ENCODE assay signal across 14 cellular contexts in genomic region chr7:44961844-44962482, GRCh38. TPM values are rescaled to one million over a fixed set of nuclear protein-coding genes. Genes with fewer than 3 reads are reported as not detected.
DNase-seq lines count a peak whose midpoint lies in the region; ATAC-seq, FAIRE-seq and TF ChIP-seq lines count a peak whose summit lies in the region.
"Had no signal": no experiment of that assay in that cellular context is flagged by ENCODE, and none has a peak within 500 bp of the region (broad histone marks: within the 10 kb centered on the region; RNA-seq: fewer than 3 reads in every experiment).

No MANE protein-coding gene starts in this region.

- intact Hi-C loops in HepG2 (cut with micrococcal nuclease; ENCODE audit: unreplicated experiment) = no loop called here

- H3K4me1 Mint-ChIP-seq in activated T-cell treated with anti-CD3 and anti-CD28 coated beads, Interleukin-2, amount 50 U/mL, for 24 hours (ENCODE audit: low read depth) = peaks cover 25% of the 10 kb centered on the region
- peaks cover 21% of the 10 kb centered on the region for H3K4me1 Mint-ChIP-seq in activated T-cell treated with anti-CD3 and anti-CD28 coated beads, Interleukin-2, amount 50 U/mL, for 72 hours (ENCODE audit: low read depth)

- POLR2A ChIA-PET in HepG2 (lab: Yijun Ruan, JAX) = interaction anchor here (0.8 kb wide), 1 partner anchor 10 kb away, joined by 7 read pairs; no protein-coding TSS in a partner anchor

- H3K4me2 ChIP-seq in HepG2 (ENCODE audit: low read depth, low read length) = no peak overlapping the region; the same call in 1 of the 2 replicates

- TF ChIP-seq EP300 in HepG2 (IDR thresholded peaks at IDR 0.05; ENCODE audit: low read depth in 2 of 2, low read length in 2 of 2) = no peak
- TF ChIP-seq EP300 in HepG2 (CRISPR knock-in tag; IDR thresholded peaks at IDR 0.05; ENCODE audit: borderline replicate concordance) = no peak

- H2AFZ ChIP-seq in HepG2 (ENCODE audit: low read length) = no peak overlapping the region

- CTCF ChIA-PET in HepG2 (lab: Yijun Ruan, JAX; ENCODE audit: low intra/inter-chr PET ratio, low total read pairs) = no interaction called here

- in situ Hi-C loops in HepG2 (cut with HindIII; ENCODE audit: extremely low pct_ligation_motif_present, low pct_unique_long_range_greater_than_20kb) = loop anchor here (25.0 kb wide), 1 partner anchor 300 kb away; no protein-coding TSS in a partner anchor

- no peaks in the 10 kb centered on the region for H3K79me2 ChIP-seq in HepG2 (ENCODE audit: insufficient read depth, low read length)

- no peak overlapping the region for H3K4me3 ChIP-seq in HepG2 (replicated peaks in 1 of 3; ENCODE audit: insufficient read depth in 1 of 3, low read depth in 2 of 3, low read length in 3 of 3)
- H3K4me3 ChIP-seq in subcutaneous abdominal adipose tissue (ENCODE audit: low read depth in 1 of 5, low read length in 5 of 5) = peak overlapping the region in 4 of 5 donors; percentile 37 to 71 (median 56)

- peak; percentile 10 to 17 for ATAC-seq in activated T-cell treated with anti-CD3 and anti-CD28 coated beads, Interleukin-2, amount 50 U/mL, for 72 hours (replicated peaks in 1 of 2)
- ATAC-seq in HepG2 = peak; percentile 57
- ATAC-seq in GM21515 (IDR thresholded peaks at IDR 0.05; ENCODE audit: unreplicated experiment) = no peak

- no peak overlapping the region for H3K4me3 Mint-ChIP-seq in activated T-cell treated with anti-CD3 and anti-CD28 coated beads, Interleukin-2, amount 50 U/mL, for 24 hours
- no peak overlapping the region for H3K4me3 Mint-ChIP-seq in activated T-cell treated with anti-CD3 and anti-CD28 coated beads, Interleukin-2, amount 50 U/mL, for 72 hours
- H3K4me3 Mint-ChIP-seq: activated naive CD4-positive, alpha-beta T cell treated with anti-CD3 and anti-CD28 coated beads, Interleukin-2, amount 50 U/mL, for 24 hours; B cell; T-helper 1 cell treated with Interleukin-12 subunit alpha and Interleukin-12 subunit beta and Interleukin-4 antibody, amounts not matched to agents 30 μg/mL and 1 μg/mL, for 36 hours had no signal

- DNase-seq in activated T-cell treated with anti-CD3 and anti-CD28 coated beads, Interleukin-2, amount 50 U/mL, for 24 hours = peak; percentile 38
- DNase-seq in activated T-cell treated with anti-CD3 and anti-CD28 coated beads for 4 hours (no peak), HepG2 (ENCODE audit: low spot score) (no peak), NCI-H1930 (lab: John Stamatoyannopoulos, UW) (no peak), mucosa of gallbladder (ENCODE audit: low spot score) (no peak)
- DNase-seq in activated T-cell treated with anti-CD3 and anti-CD28 coated beads, Interleukin-2, amount 50 U/mL, for 72 hours = no peak
- DNase-seq: HCEC 1CT; NCI-H526 treated with DMSO at 0.1 percent for 48 hours; stimulated activated CD4-positive, alpha-beta T cell treated with anti-CD3 and anti-CD28 coated beads, Interleukin-4, amount 100 ng/mL, for 24 hours had no signal

- H4K20me1 ChIP-seq in HepG2 (ENCODE audit: insufficient read depth, low read length) = no peaks in the 10 kb centered on the region

- H3K9ac ChIP-seq in HepG2 (ENCODE audit: insufficient read depth, low read depth, low read length) (no peak overlapping the region), subcutaneous abdominal adipose tissue (ENCODE audit: low read length in 5 of 5) (peak overlapping the region in 2 of 5 donors; percentile 35 to 39)

- H3K36me3 ChIP-seq in HepG2 (replicated peaks in 1 of 2; ENCODE audit: control insufficient read depth in 1 of 2, insufficient read depth in 2 of 2, low read length in 2 of 2) = no peaks in the 10 kb centered on the region
- H3K36me3 ChIP-seq in subcutaneous abdominal adipose tissue (ENCODE audit: control insufficient read depth in 5 of 5, insufficient read depth in 5 of 5, low read length in 5 of 5) = no peaks in the 10 kb centered on the region

- no peak for TF ChIP-seq CTCF in HepG2 (CRISPR knock-in tag; IDR thresholded peaks at IDR 0.05)

- BruUV-seq in HepG2 (replicated peaks; lab: Mats Ljungman, UMichigan) = no TSS peak

- FAIRE-seq in HepG2 (lab: Jason Lieb, UNC) = no peak

- WGBS in HepG2 (ENCODE audit: low lambda C conversion rate) = 90% methylated on average over 1 of the region's 16 CpGs

- H3K9me3 ChIP-seq in HepG2 (ENCODE audit: low read length) (no peaks in the 10 kb centered on the region), subcutaneous abdominal adipose tissue (ENCODE audit: control insufficient read depth in 5 of 5, low read length in 5 of 5) (no peaks in the 10 kb centered on the region)

- no peaks in the 10 kb centered on the region for H3K9me3 Mint-ChIP-seq in activated T-cell treated with anti-CD3 and anti-CD28 coated beads, Interleukin-2, amount 50 U/mL, for 24 hours
- no peaks in the 10 kb centered on the region for H3K9me3 Mint-ChIP-seq in activated T-cell treated with anti-CD3 and anti-CD28 coated beads, Interleukin-2, amount 50 U/mL, for 72 hours
- H3K9me3 Mint-ChIP-seq: activated naive CD4-positive, alpha-beta T cell treated with anti-CD3 and anti-CD28 coated beads, Interleukin-2, amount 50 U/mL, for 24 hours; T-helper 1 cell treated with Interleukin-12 subunit alpha and Interleukin-12 subunit beta and Interleukin-4 antibody, amounts not matched to agents 30 μg/mL and 1 μg/mL, for 36 hours had no signal

- H3K27me3 ChIP-seq in HepG2 (ENCODE audit: control insufficient read depth in 1 of 2, insufficient read depth in 2 of 2, low read length in 2 of 2) (peaks cover 1 to 11% of the 10 kb centered on the region in 2 experiments; a peak in 2 of 5 replicates), subcutaneous abdominal adipose tissue (ENCODE audit: control insufficient read depth in 5 of 5, insufficient read depth in 4 of 5, low read length in 5 of 5) (peaks cover 0 to 23% (median 16%) of the 10 kb centered on the region in 5 donors)

- H3K27ac Mint-ChIP-seq in activated T-cell treated with anti-CD3 and anti-CD28 coated beads, Interleukin-2, amount 50 U/mL, for 24 hours = peak overlapping the region; percentile 44
- no peak overlapping the region for H3K27ac Mint-ChIP-seq in activated T-cell treated with anti-CD3 and anti-CD28 coated beads, Interleukin-2, amount 50 U/mL, for 72 hours
- H3K27ac Mint-ChIP-seq: activated naive CD4-positive, alpha-beta T cell treated with anti-CD3 and anti-CD28 coated beads, Interleukin-2, amount 50 U/mL, for 24 hours; B cell; T-helper 1 cell treated with Interleukin-12 subunit alpha and Interleukin-12 subunit beta and Interleukin-4 antibody, amounts not matched to agents 30 μg/mL and 1 μg/mL, for 36 hours had no signal

- no peak for TF ChIP-seq POLR2A in HepG2 (IDR thresholded peaks at IDR 0.05; ENCODE audit: insufficient read depth in 1 of 2, low read depth in 2 of 2, low read length in 2 of 2)

- no peak overlapping the region for H3K27ac ChIP-seq in HepG2 (ENCODE audit: extremely low read length, insufficient read depth, low read length)
- H3K27ac ChIP-seq in subcutaneous abdominal adipose tissue (ENCODE audit: low read depth, low read length) = no peak overlapping the region

- no peak for TF ChIP-seq RAD21 in HepG2 (CRISPR knock-in tag; IDR thresholded peaks at IDR 0.05)

- H3K36me3 Mint-ChIP-seq in activated T-cell treated with anti-CD3 and anti-CD28 coated beads, Interleukin-2, amount 50 U/mL, for 24 hours (ENCODE audit: low read depth) = peaks cover 50% of the 10 kb centered on the region
- H3K36me3 Mint-ChIP-seq in activated T-cell treated with anti-CD3 and anti-CD28 coated beads, Interleukin-2, amount 50 U/mL, for 72 hours (ENCODE audit: insufficient read depth in 2 of 2) = peaks cover 9 to 10% of the 10 kb centered on the region in 2 donors
- H3K36me3 Mint-ChIP-seq: activated naive CD4-positive, alpha-beta T cell treated with anti-CD3 and anti-CD28 coated beads, Interleukin-2, amount 50 U/mL, for 24 hours had no signal

- H3K4me1 ChIP-seq in HepG2 (ENCODE audit: insufficient read depth, low read length) = peaks cover 12% of the 10 kb centered on the region
- peaks cover 0 to 12% (median 10%) of the 10 kb centered on the region in 5 donors for H3K4me1 ChIP-seq in subcutaneous abdominal adipose tissue (ENCODE audit: control insufficient read depth in 5 of 5, insufficient read depth in 5 of 5, low read length in 5 of 5)

- no peaks in the 10 kb centered on the region for H3K27me3 Mint-ChIP-seq in activated T-cell treated with anti-CD3 and anti-CD28 coated beads, Interleukin-2, amount 50 U/mL, for 24 hours
- no peaks in the 10 kb centered on the region for H3K27me3 Mint-ChIP-seq in activated T-cell treated with anti-CD3 and anti-CD28 coated beads, Interleukin-2, amount 50 U/mL, for 72 hours (ENCODE audit: low read depth)
- H3K27me3 Mint-ChIP-seq: activated naive CD4-positive, alpha-beta T cell treated with anti-CD3 and anti-CD28 coated beads, Interleukin-2, amount 50 U/mL, for 24 hours; B cell had no signal

RNA-seq across cellular contexts. Expression of gene MYO1G, which starts 16.9 kb away (rescaled TPM):
- 100 to 1,000 TPM; 595 to 606 TPM for total RNA-seq in activated T-cell treated with anti-CD3 and anti-CD28 coated beads, Interleukin-2, amount 50 U/mL, for 72 hours
- 0.28 and 0.29 TPM in 2 replicates for total RNA-seq in HepG2 (2016; rRNA removed; fragmentation: Illumina TruSeq; extraction: Trizol)
- total RNA-seq in HepG2 (2016; cell fraction: cytosol; rRNA removed; fragmentation: Illumina TruSeq; extraction: Trizol; ENCODE audit: low read depth) = 0.09 TPM in 1 of 2 replicates, not detected in the other
- 0.12 and 0.22 TPM in 2 replicates for total RNA-seq in HepG2 (2016; cell fraction: insoluble cytoplasmic fraction; rRNA removed; fragmentation: Illumina TruSeq; extraction: Trizol)
- not detected in 2 replicates for total RNA-seq in HepG2 (2016; cell fraction: membrane; rRNA removed; fragmentation: Illumina TruSeq; extraction: Trizol)
- 0.28 TPM in 1 of 2 replicates, not detected in the other for total RNA-seq in HepG2 (2016; cell fraction: nucleus; rRNA removed; fragmentation: Illumina TruSeq; extraction: Trizol)
- 1.1 and 2.4 TPM in 2 replicates for polyA plus RNA-seq in HepG2 (2011; rRNA removed)
- polyA plus RNA-seq in HepG2 (2011; cell fraction: cytosol; rRNA removed) = 0.71 and 1.2 TPM in 2 replicates
- polyA plus RNA-seq in HepG2 (2011; cell fraction: nucleus; rRNA removed) = 3.8 and 5.7 TPM in 2 replicates
- 0.44 and 1.2 TPM in 2 replicates for polyA plus RNA-seq in HepG2 (2012)
- polyA plus RNA-seq in HepG2 (2016; cell fraction: cytosol; fragmentation: Illumina TruSeq; extraction: Trizol; ENCODE audit: low read depth) = not detected in 2 replicates
- 0.15 and 0.21 TPM in 2 replicates for polyA plus RNA-seq in HepG2 (2016; cell fraction: insoluble cytoplasmic fraction; fragmentation: Illumina TruSeq; extraction: Trizol; ENCODE audit: low read depth)
- 0.08 TPM in 1 of 2 replicates, not detected in the other for polyA plus RNA-seq in HepG2 (2016; cell fraction: membrane; fragmentation: Illumina TruSeq; extraction: Trizol; ENCODE audit: low read depth)
- polyA plus RNA-seq in HepG2 (2016; cell fraction: nucleus; fragmentation: Illumina TruSeq; extraction: Trizol; ENCODE audit: insufficient read depth, low read depth) = 0.31 and 0.44 TPM in 2 replicates
- polyA minus RNA-seq in HepG2 (2011; rRNA and poly(A)+ RNA removed; ENCODE audit: low replicate concordance) = 1.7 and 89.4 TPM in 2 replicates
- 0.70 and 1.2 TPM in 2 replicates for polyA minus RNA-seq in HepG2 (2011; cell fraction: cytosol; rRNA and poly(A)+ RNA removed)
- 1.4 and 2.6 TPM in 2 replicates for polyA minus RNA-seq in HepG2 (2011; cell fraction: nucleus; rRNA and poly(A)+ RNA removed)
- total RNA-seq in mucosa of gallbladder = 6.0 TPM

RNA-seq across cellular contexts. Expression of gene CCM2, which starts 38.0 kb away (rescaled TPM):
- total RNA-seq in activated T-cell treated with anti-CD3 and anti-CD28 coated beads, Interleukin-2, amount 50 U/mL, for 72 hours = 100 to 1,000 TPM in 1 of 2 donors, 10 to 100 TPM in 1; 94.2 to 109 TPM
- total RNA-seq in HepG2 (2016; rRNA removed; fragmentation: Illumina TruSeq; extraction: Trizol) = 14.2 and 15.8 TPM in 2 replicates
- total RNA-seq in HepG2 (2016; cell fraction: cytosol; rRNA removed; fragmentation: Illumina TruSeq; extraction: Trizol; ENCODE audit: low read depth) = 18.2 and 19.1 TPM in 2 replicates
- total RNA-seq in HepG2 (2016; cell fraction: insoluble cytoplasmic fraction; rRNA removed; fragmentation: Illumina TruSeq; extraction: Trizol) = 12.5 and 16.6 TPM in 2 replicates
- 37.4 and 37.5 TPM in 2 replicates for total RNA-seq in HepG2 (2016; cell fraction: membrane; rRNA removed; fragmentation: Illumina TruSeq; extraction: Trizol)
- 9.5 and 10.1 TPM in 2 replicates for total RNA-seq in HepG2 (2016; cell fraction: nucleus; rRNA removed; fragmentation: Illumina TruSeq; extraction: Trizol)
- polyA plus RNA-seq in HepG2 (2011; rRNA removed) = 13.7 and 20.8 TPM in 2 replicates
- 13.4 and 18.8 TPM in 2 replicates for polyA plus RNA-seq in HepG2 (2011; cell fraction: cytosol; rRNA removed)
- 21.0 and 23.0 TPM in 2 replicates for polyA plus RNA-seq in HepG2 (2011; cell fraction: nucleus; rRNA removed)
- polyA plus RNA-seq in HepG2 (2012) = 10.2 and 13.2 TPM in 2 replicates
- polyA plus RNA-seq in HepG2 (2016; cell fraction: cytosol; fragmentation: Illumina TruSeq; extraction: Trizol; ENCODE audit: low read depth) = 25.8 and 27.8 TPM in 2 replicates
- 14.5 and 18.7 TPM in 2 replicates for polyA plus RNA-seq in HepG2 (2016; cell fraction: insoluble cytoplasmic fraction; fragmentation: Illumina TruSeq; extraction: Trizol; ENCODE audit: low read depth)
- 34.2 and 39.7 TPM in 2 replicates for polyA plus RNA-seq in HepG2 (2016; cell fraction: membrane; fragmentation: Illumina TruSeq; extraction: Trizol; ENCODE audit: low read depth)
- 20.6 and 22.6 TPM in 2 replicates for polyA plus RNA-seq in HepG2 (2016; cell fraction: nucleus; fragmentation: Illumina TruSeq; extraction: Trizol; ENCODE audit: insufficient read depth, low read depth)
- 18.9 and 30.7 TPM in 2 replicates for polyA minus RNA-seq in HepG2 (2011; rRNA and poly(A)+ RNA removed; ENCODE audit: low replicate concordance)
- polyA minus RNA-seq in HepG2 (2011; cell fraction: cytosol; rRNA and poly(A)+ RNA removed) = 8.0 and 10.6 TPM in 2 replicates
- polyA minus RNA-seq in HepG2 (2011; cell fraction: nucleus; rRNA and poly(A)+ RNA removed) = 3.9 and 8.0 TPM in 2 replicates
- total RNA-seq in mucosa of gallbladder = 36.4 TPM

Comparison
In these comparisons a context has a peak if more than half of its experiments do, and no peak if none do; other contexts are left out.
1. H3K4me3 ChIP-seq: peak in subcutaneous abdominal adipose tissue (4 of 5); none in HepG2 (0 of 3).
2. RNA of gene MYO1G, which starts 16.9 kb away (total RNA-seq): 595 to 606 TPM in activated T-cell treated with anti-CD3 and anti-CD28 coated beads, Interleukin-2, amount 50 U/mL, for 72 hours; 6.0 TPM in mucosa of gallbladder (single experiment) and 0.09 to 0.29 TPM in HepG2; every median in the first group is over 10 times any median in the second.